ENCODE assay signal across 11 cellular contexts in genomic region chr19:46902402-46902766, GRCh38. TPM values are rescaled to one million over a fixed set of nuclear protein-coding genes. Genes with fewer than 3 reads are reported as not detected.
DNase-seq lines count a peak whose midpoint lies in the region; ATAC-seq, FAIRE-seq and TF ChIP-seq lines count a peak whose summit lies in the region.
"Had no signal": no experiment of that assay in that cellular context is flagged by ENCODE, and none has a peak within 500 bp of the region (broad histone marks: within the 10 kb centered on the region; RNA-seq: fewer than 3 reads in every experiment).

No MANE protein-coding gene starts in this region.

- H3K4me1 ChIP-seq in A549: peaks cover 56% of the 10 kb centered on the region

- H3K27ac Mint-ChIP-seq in effector memory CD8-positive, alpha-beta T cell: peak overlapping the region; percentile 53 to 69
- peak overlapping the region; percentile 99 for H3K27ac Mint-ChIP-seq in mesothelial cell of epicardium

- peak; percentile 44 to 60; a peak in 4 of 6 replicates for ATAC-seq in A549
- ATAC-seq in effector memory CD8-positive, alpha-beta T cell (replicated peaks): no peak

- no peak for TF ChIP-seq POLR2A in A549 (IDR thresholded peaks at IDR 0.05; ENCODE audit: low read length)

- no peak for TF ChIP-seq RAD21 in A549 (conservative IDR thresholded peaks at IDR 0.05 in 1 of 2, IDR thresholded peaks at IDR 0.05 in 1 of 2)

- POLR2A ChIA-PET in A549 (lab: Yijun Ruan, JAX): no interaction called here

- peak overlapping the region in 1 of 2 experiments; percentile 37; a peak in 2 of 6 replicates for H3K27ac ChIP-seq in A549

- H3K4me1 Mint-ChIP-seq in effector memory CD8-positive, alpha-beta T cell (ENCODE audit: low read depth in 2 of 2): peaks cover 41 to 51% of the 10 kb centered on the region in 2 donors
- H3K4me1 Mint-ChIP-seq in mesothelial cell of epicardium: peaks cover 68% of the 10 kb centered on the region

- peak overlapping the region; percentile 58 for H3K4me2 ChIP-seq in A549

- H3K9me3 Mint-ChIP-seq in effector memory CD8-positive, alpha-beta T cell: no peaks in the 10 kb centered on the region
- no peaks in the 10 kb centered on the region for H3K9me3 Mint-ChIP-seq in mesothelial cell of epicardium

- DNase-seq in A549 (ENCODE audit: low read depth in 1 of 2, low spot score in 1 of 2) (no peak), M059J (ENCODE audit: low read depth) (peak; percentile 27), mesothelial cell of epicardium (ENCODE audit: low spot score in 2 of 2, unreplicated experiment in 2 of 2) (no peak), Ammon's horn (ENCODE audit: low spot score) (no peak), dedifferentiated amniotic fluid mesenchymal stem cell (ENCODE audit: extremely low spot score) (no peak), NCI-H526 treated with DMSO at 0.1 percent for 48 hours (lab: John Stamatoyannopoulos, UW) (no peak), SKM-1 (lab: John Stamatoyannopoulos, UW; ENCODE audit: unreplicated experiment) (no peak)
- no peak for DNase-seq in effector memory CD8-positive, alpha-beta T cell

- H3K4me3 ChIP-seq in A549: no peak overlapping the region
- H3K4me3 ChIP-seq: right atrium auricular region had no signal

- TF ChIP-seq EP300 in A549 (IDR thresholded peaks at IDR 0.05): no peak

- H3K36me3 Mint-ChIP-seq in effector memory CD8-positive, alpha-beta T cell (ENCODE audit: insufficient read depth): no peaks in the 10 kb centered on the region
- H3K36me3 Mint-ChIP-seq in mesothelial cell of epicardium: no peaks in the 10 kb centered on the region

- no peak for FAIRE-seq in A549 (lab: Jason Lieb, UNC)
- FAIRE-seq: endometrium, islet of Langerhans had no signal

- no peaks in the 10 kb centered on the region for H3K9me3 ChIP-seq in A549
- H3K9me3 ChIP-seq: right atrium auricular region had no signal

- H3K4me3 Mint-ChIP-seq in effector memory CD8-positive, alpha-beta T cell: no peak overlapping the region
- H3K4me3 Mint-ChIP-seq in mesothelial cell of epicardium: peak overlapping the region; percentile 7

- no peak for TF ChIP-seq CTCF in A549 (IDR thresholded peaks at IDR 0.05)
- TF ChIP-seq CTCF in mesothelial cell of epicardium (IDR thresholded peaks at IDR 0.05; ENCODE audit: unreplicated experiment): no peak

- no peaks in the 10 kb centered on the region for H3K27me3 Mint-ChIP-seq in effector memory CD8-positive, alpha-beta T cell
- no peaks in the 10 kb centered on the region for H3K27me3 Mint-ChIP-seq in mesothelial cell of epicardium (ENCODE audit: low read depth)

- CTCF ChIA-PET in A549 (lab: Yijun Ruan, JAX): interaction anchor here (0.9 to 8.8 kb wide), 8 partner anchors 10 to 89 kb away, joined by 3 to 52 read pairs (median 4); no protein-coding TSS in a partner anchor

- WGBS in A549 (ENCODE audit: missing lambda C conversion rate): 57% methylated on average over 4 of the region's 4 CpGs

TF ChIP-seq in A549, 52 proteins besides CTCF, POLR2A, EP300 and RAD21:
- TF ChIP-seq CHD2 (IDR thresholded peaks at IDR 0.05; ENCODE audit: low read length, partially characterized antibody): no peak
- TF ChIP-seq ZNF302 (CRISPR knock-in tag; IDR thresholded peaks at IDR 0.05): no peak
- TF ChIP-seq CEBPB (IDR thresholded peaks at IDR 0.05): no peak
- TF ChIP-seq PBX3 (IDR thresholded peaks at IDR 0.05): no peak
- TF ChIP-seq, protein P1, sequence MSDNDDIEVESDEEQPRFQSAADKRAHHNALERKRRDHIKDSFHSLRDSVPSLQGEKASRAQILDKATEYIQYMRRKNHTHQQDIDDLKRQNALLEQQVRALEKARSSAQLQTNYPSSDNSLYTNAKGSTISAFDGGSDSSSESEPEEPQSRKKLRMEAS (IDR thresholded peaks at IDR 0.05): no peak
- TF ChIP-seq, protein P2, sequence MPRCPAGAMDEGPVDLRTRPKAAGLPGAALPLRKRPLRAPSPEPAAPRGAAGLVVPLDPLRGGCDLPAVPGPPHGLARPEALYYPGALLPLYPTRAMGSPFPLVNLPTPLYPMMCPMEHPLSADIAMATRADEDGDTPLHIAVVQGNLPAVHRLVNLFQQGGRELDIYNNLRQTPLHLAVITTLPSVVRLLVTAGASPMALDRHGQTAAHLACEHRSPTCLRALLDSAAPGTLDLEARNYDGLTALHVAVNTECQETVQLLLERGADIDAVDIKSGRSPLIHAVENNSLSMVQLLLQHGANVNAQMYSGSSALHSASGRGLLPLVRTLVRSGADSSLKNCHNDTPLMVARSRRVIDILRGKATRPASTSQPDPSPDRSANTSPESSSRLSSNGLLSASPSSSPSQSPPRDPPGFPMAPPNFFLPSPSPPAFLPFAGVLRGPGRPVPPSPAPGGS (IDR thresholded peaks at IDR 0.05): no peak
- TF ChIP-seq FOXS1 (CRISPR knock-in tag; IDR thresholded peaks at IDR 0.05): no peak
- no peak for TF ChIP-seq MAFK (IDR thresholded peaks at IDR 0.05; ENCODE audit: partially characterized antibody)
- TF ChIP-seq RFX5 (IDR thresholded peaks at IDR 0.05): no peak
- no peak for TF ChIP-seq ZSCAN20 (CRISPR knock-in tag; IDR thresholded peaks at IDR 0.05)
- no peak for TF ChIP-seq HES2 (IDR thresholded peaks at IDR 0.05)
- TF ChIP-seq REST (IDR thresholded peaks at IDR 0.05): no peak
- no peak for TF ChIP-seq CHD4 (IDR thresholded peaks at IDR 0.05; ENCODE audit: borderline replicate concordance)
- TF ChIP-seq SMC3 (IDR thresholded peaks at IDR 0.05): no peak
- no peak for TF ChIP-seq RNF2 (IDR thresholded peaks at IDR 0.05; ENCODE audit: borderline replicate concordance, low read depth)
- no peak for TF ChIP-seq JUN (IDR thresholded peaks at IDR 0.05)
- TF ChIP-seq HOXB13 (CRISPR knock-in tag; IDR thresholded peaks at IDR 0.05; ENCODE audit: low read depth): no peak

RNA-seq across cellular contexts. Expression of gene ARHGAP35, which starts 41.6 kb away (rescaled TPM):
- polyA plus RNA-seq in A549 (2011; rRNA removed) (48.5 and 51.9 TPM in 2 replicates), A549 (2017; fragmentation: RNase III; extraction: RNeasy Plus Mini Kit Qiagen cat#74134 plus additional on column Dnase treatment) (33.2 to 33.7 TPM (median 33.3 TPM) in 3 replicates)
- polyA plus RNA-seq in A549 (2012; cell fraction: cytosol; rRNA removed): 17.2 and 22.8 TPM in 2 replicates
- 31.2 and 34.0 TPM in 2 replicates for polyA plus RNA-seq in A549 (2012; cell fraction: nucleus; rRNA removed)
- 67.2 and 74.8 TPM in 2 replicates for polyA minus RNA-seq in A549 (2011; rRNA and poly(A)+ RNA removed)
- total RNA-seq in M059J (2014; rRNA removed; shearing (Covaris generic)): 18.7 and 43.2 TPM in 2 replicates
- total RNA-seq in mesothelial cell of epicardium: 74.9 to 77.9 TPM (median 77.4 TPM) in 3 replicates

RNA-seq across cellular contexts. Expression of gene AP2S1, which starts 51.7 kb away (rescaled TPM):
- polyA plus RNA-seq in A549 (2011; rRNA removed) (117 and 150 TPM in 2 replicates), A549 (2017; fragmentation: RNase III; extraction: RNeasy Plus Mini Kit Qiagen cat#74134 plus additional on column Dnase treatment) (318 to 329 TPM (median 325 TPM) in 3 replicates)
- 412 and 456 TPM in 2 replicates for polyA plus RNA-seq in A549 (2012; cell fraction: cytosol; rRNA removed)
- 284 and 292 TPM in 2 replicates for polyA plus RNA-seq in A549 (2012; cell fraction: nucleus; rRNA removed)
- polyA minus RNA-seq in A549 (2011; rRNA and poly(A)+ RNA removed): 90.7 TPM in 2 replicates
- total RNA-seq in M059J (2014; rRNA removed; shearing (Covaris generic)): 365 and 428 TPM in 2 replicates
- total RNA-seq in mesothelial cell of epicardium: 97.5 to 109 TPM (median 107 TPM) in 3 replicates
